Comparison of ENCODE assay signal across 15 cellular contexts in genomic region chr4:8040607-8041006, GRCh38.
DNase-seq lines count a peak whose midpoint lies in the region; ATAC-seq and TF ChIP-seq lines count a peak whose summit lies in the region.
"Had no signal": no experiment of that assay in that cellular context is flagged by ENCODE, and none has a peak within 500 bp of the region (broad histone marks: within the 10 kb centered on the region; RNA-seq: fewer than 3 reads in every experiment).

No MANE protein-coding gene starts in this region.

- peak; percentile 24; the same call in 2 of the 3 replicates for ATAC-seq in GM23338
- ATAC-seq in activated T-helper 17 cell treated with anti-CD3 and anti-CD28 coated beads, Interleukin-2, amount 50 U/mL, for 72 hours (replicated peaks) = no peak
- no peak for ATAC-seq in CD8-positive, alpha-beta T cell
- ATAC-seq: PC-3 had no signal

- peaks cover 4% of the 10 kb centered on the region for H3K27me3 Mint-ChIP-seq in GM23338 (ENCODE audit: insufficient read depth, low read depth, poor library complexity)
- peaks cover 4% of the 10 kb centered on the region for H3K27me3 Mint-ChIP-seq in activated T-helper 17 cell treated with anti-CD3 and anti-CD28 coated beads, Interleukin-2, amount 50 U/mL, for 72 hours
- peaks cover 2% of the 10 kb centered on the region for H3K27me3 Mint-ChIP-seq in CD8-positive, alpha-beta T cell (ENCODE audit: low read depth)

- no peaks in the 10 kb centered on the region for H3K9me2 ChIP-seq in GM23338 (ENCODE audit: insufficient read depth)

- peak overlapping the region; percentile 40 for H2AK5ac ChIP-seq in neuronal stem cell (ENCODE audit: low read depth, low read length)

- POLR2A ChIA-PET in CD8-positive, alpha-beta T cell (lab: Charles Lee) = no interaction called here

- 0 out of 2 replicates have a peak, but pooled peaks cover 8% of the 10 kb centered on the region for H3K27me3 ChIP-seq in BLaER1
- H3K27me3 ChIP-seq in GM23338 (ENCODE audit: insufficient read depth) = no peaks in the 10 kb centered on the region
- peaks cover 0 to 16% (median 0%) of the 10 kb centered on the region in 3 experiments for H3K27me3 ChIP-seq in neuronal stem cell (ENCODE audit: control insufficient read depth in 3 of 3, insufficient read depth in 3 of 3, low read depth in 1 of 3, low read length in 3 of 3)
- H3K27me3 ChIP-seq in CD8-positive, alpha-beta T cell (ENCODE audit: insufficient read depth, low read length) = no peaks in the 10 kb centered on the region
- H3K27me3 ChIP-seq: MG63 had no signal

- no peaks in the 10 kb centered on the region for H3K79me2 ChIP-seq in GM23338 (replicated peaks; ENCODE audit: insufficient read depth)

- no peaks in the 10 kb centered on the region for H3K36me3 Mint-ChIP-seq in GM23338 (ENCODE audit: low read depth)
- H3K36me3 Mint-ChIP-seq in activated T-helper 17 cell treated with anti-CD3 and anti-CD28 coated beads, Interleukin-2, amount 50 U/mL, for 72 hours (ENCODE audit: low read depth) = no peaks in the 10 kb centered on the region
- no peaks in the 10 kb centered on the region for H3K36me3 Mint-ChIP-seq in CD8-positive, alpha-beta T cell

- H3K18ac ChIP-seq in neuronal stem cell (ENCODE audit: low read length) = no peak overlapping the region

- no peak overlapping the region for H3K14ac ChIP-seq in neuronal stem cell (ENCODE audit: low read length)

- H3K27ac ChIP-seq in BLaER1 = peak overlapping the region; percentile 64
- no peak overlapping the region for H3K27ac ChIP-seq in GM23338 (ENCODE audit: low read depth)
- H3K27ac ChIP-seq in neuronal stem cell (replicated peaks; ENCODE audit: low read length) = no peak overlapping the region
- H3K27ac ChIP-seq in CD8-positive, alpha-beta T cell (ENCODE audit: low read depth, low read length) = no peak overlapping the region

- no peak for DNase-seq in GM23338 (ENCODE audit: low spot score)
- peak; percentile 32 for DNase-seq in astrocyte of the hippocampus (ENCODE audit: low read depth, low spot score)
- DNase-seq in neuronal stem cell (ENCODE audit: low spot score) = no peak
- no peak for DNase-seq in H4 (ENCODE audit: low spot score)
- DNase-seq in CD8-positive, alpha-beta T cell = no peak
- DNase-seq: Calu3; CD4-positive, alpha-beta T cell; HCEC 1CT; Karpas-422; MG63; NCI-H146; NCI-H774; PC-3 had no signal

- H3K9me3 ChIP-seq in BLaER1 = no peaks in the 10 kb centered on the region
- peaks cover 0 to 3% of the 10 kb centered on the region in 2 donors for H3K9me3 ChIP-seq in neuronal stem cell (replicated peaks in 1 of 2; ENCODE audit: control insufficient read depth in 2 of 2, insufficient read depth in 1 of 2, low read depth in 1 of 2, low read length in 2 of 2)
- no peaks in the 10 kb centered on the region for H3K9me3 ChIP-seq in CD8-positive, alpha-beta T cell (ENCODE audit: low read length)
- H3K9me3 ChIP-seq: MG63 had no signal

- intact Hi-C loops in CD8-positive, alpha-beta T cell (cut with DNase I, micrococcal nuclease) = no loop called here

- peaks cover 13% of the 10 kb centered on the region for H3K4me1 Mint-ChIP-seq in GM23338
- H3K4me1 Mint-ChIP-seq in activated T-helper 17 cell treated with anti-CD3 and anti-CD28 coated beads, Interleukin-2, amount 50 U/mL, for 72 hours = peaks cover 2% of the 10 kb centered on the region
- peaks cover 4% of the 10 kb centered on the region for H3K4me1 Mint-ChIP-seq in CD8-positive, alpha-beta T cell (ENCODE audit: low read depth)

- no peak overlapping the region for H2AFZ ChIP-seq in GM23338
- H2AFZ ChIP-seq in neuronal stem cell (ENCODE audit: low read length) = no peak overlapping the region

- H3K9me3 Mint-ChIP-seq in GM23338 = no peaks in the 10 kb centered on the region
- H3K9me3 Mint-ChIP-seq in activated T-helper 17 cell treated with anti-CD3 and anti-CD28 coated beads, Interleukin-2, amount 50 U/mL, for 72 hours = no peaks in the 10 kb centered on the region
- H3K9me3 Mint-ChIP-seq in CD8-positive, alpha-beta T cell = no peaks in the 10 kb centered on the region
- H3K9me3 Mint-ChIP-seq: CD4-positive, alpha-beta T cell had no signal

- H3K4me3 Mint-ChIP-seq in GM23338 = no peak overlapping the region
- H3K4me3 Mint-ChIP-seq in activated T-helper 17 cell treated with anti-CD3 and anti-CD28 coated beads, Interleukin-2, amount 50 U/mL, for 72 hours = no peak overlapping the region
- no peak overlapping the region for H3K4me3 Mint-ChIP-seq in CD8-positive, alpha-beta T cell
- H3K4me3 Mint-ChIP-seq: CD4-positive, alpha-beta T cell had no signal

- peaks cover 28% of the 10 kb centered on the region for H4K20me1 ChIP-seq in BLaER1
- no peaks in the 10 kb centered on the region; the same call in 1 of the 2 replicates for H4K20me1 ChIP-seq in GM23338 (replicated peaks; ENCODE audit: insufficient read depth)

- no peak overlapping the region for H3K4ac ChIP-seq in neuronal stem cell (ENCODE audit: low read length)

- H3K4me3 ChIP-seq in BLaER1 = no peak overlapping the region
- H3K4me3 ChIP-seq in GM23338 = no peak overlapping the region
- H3K4me3 ChIP-seq in neuronal stem cell (ENCODE audit: low read length in 2 of 2) = no peak overlapping the region
- H3K4me3 ChIP-seq in CD8-positive, alpha-beta T cell (ENCODE audit: low read depth, low read length) = no peak overlapping the region
- H3K4me3 ChIP-seq: MG63 had no signal

- no peak overlapping the region for H4K8ac ChIP-seq in neuronal stem cell (ENCODE audit: low read depth, low read length)

- H4K91ac ChIP-seq in neuronal stem cell (ENCODE audit: low read depth, low read length, poor library complexity) = no peak overlapping the region

- H2BK12ac ChIP-seq in neuronal stem cell (ENCODE audit: low read length) = no peak overlapping the region

- no peak for TF ChIP-seq CTCF in GM23338 (conservative IDR thresholded peaks at IDR 0.05; ENCODE audit: low read depth in 2 of 2)
- no peak for TF ChIP-seq CTCF in CD8-positive, alpha-beta T cell (IDR thresholded peaks at IDR 0.05)

- no peak overlapping the region for H3K23ac ChIP-seq in neuronal stem cell (ENCODE audit: low read depth, low read length, poor library complexity)

- H3K36me3 ChIP-seq in BLaER1 = no peaks in the 10 kb centered on the region
- no peaks in the 10 kb centered on the region for H3K36me3 ChIP-seq in GM23338 (ENCODE audit: insufficient read depth)
- H3K36me3 ChIP-seq in neuronal stem cell (replicated peaks in 1 of 2; ENCODE audit: control insufficient read depth in 2 of 2, insufficient read depth in 2 of 2, low read length in 2 of 2) = no peaks in the 10 kb centered on the region
- H3K36me3 ChIP-seq in CD8-positive, alpha-beta T cell (ENCODE audit: insufficient read depth, low read length) = no peaks in the 10 kb centered on the region
- H3K36me3 ChIP-seq: MG63 had no signal

- H2BK5ac ChIP-seq in neuronal stem cell (ENCODE audit: low read length) = no peak overlapping the region

- H3K9ac ChIP-seq in BLaER1 = no peak overlapping the region
- H3K9ac ChIP-seq in neuronal stem cell (ENCODE audit: low read depth, low read length, poor library complexity) = no peak overlapping the region

- H2BK15ac ChIP-seq in neuronal stem cell (ENCODE audit: low read length) = no peak overlapping the region

- H2BK120ac ChIP-seq in neuronal stem cell (ENCODE audit: low read depth, low read length) = no peak overlapping the region

- H3K4me1 ChIP-seq in BLaER1 (peaks cover 100% of the 10 kb centered on the region), GM23338 (ENCODE audit: insufficient read depth) (no peaks in the 10 kb centered on the region), neuronal stem cell (ENCODE audit: control insufficient read depth in 2 of 2, insufficient read depth in 1 of 2, low read depth in 1 of 2, low read length in 2 of 2) (peaks cover 7% of the 10 kb centered on the region in 2 donors)
- H3K4me1 ChIP-seq in CD8-positive, alpha-beta T cell (ENCODE audit: insufficient read depth, low read length) = peaks cover 3% of the 10 kb centered on the region

- no CpG with 5 or more reads among the region's 7 CpGs for WGBS in neuronal stem cell (ENCODE audit: extremely low coverage in 2 of 2, insufficient read length in 2 of 2, insufficient replicate concordance in 1 of 2), 2 donors

- H3K4me2 ChIP-seq in BLaER1 (peak overlapping the region; percentile 96), GM23338 (no peak overlapping the region), neuronal stem cell (ENCODE audit: insufficient read depth, low read length, poor library complexity, severe bottlenecking) (no peak overlapping the region)

- H3K27ac Mint-ChIP-seq in GM23338 = no peak overlapping the region
- H3K27ac Mint-ChIP-seq in activated T-helper 17 cell treated with anti-CD3 and anti-CD28 coated beads, Interleukin-2, amount 50 U/mL, for 72 hours = no peak overlapping the region
- no peak overlapping the region for H3K27ac Mint-ChIP-seq in CD8-positive, alpha-beta T cell
- H3K27ac Mint-ChIP-seq: CD4-positive, alpha-beta T cell had no signal

- H3F3A ChIP-seq in GM23338 (replicated peaks; ENCODE audit: low read depth) = no peaks in the 10 kb centered on the region

- H3K79me1 ChIP-seq in neuronal stem cell (ENCODE audit: low read depth, low read length) = peaks cover 2% of the 10 kb centered on the region

- CTCF ChIA-PET in CD8-positive, alpha-beta T cell (lab: Charles Lee) = no interaction called here

TF ChIP-seq in GM23338, 12 proteins besides CTCF, POLR2A, EP300 and RAD21:
- no peak for TF ChIP-seq CREB1 (CRISPR knock-in tag; IDR thresholded peaks at IDR 0.05; ENCODE audit: low read depth)
- peak; percentile 64 for TF ChIP-seq REST (IDR thresholded peaks at IDR 0.05; ENCODE audit: unreplicated experiment)
